Comparison of ENCODE assay signal across 22 cellular contexts in genomic region chr11:76624515-76625379, GRCh38. TPM values are rescaled to one million over a fixed set of nuclear protein-coding genes. Genes with fewer than 3 reads are reported as not detected.
DNase-seq lines count a peak whose midpoint lies in the region; ATAC-seq, FAIRE-seq and TF ChIP-seq lines count a peak whose summit lies in the region.
"Had no signal": no experiment of that assay in that cellular context is flagged by ENCODE, and none has a peak within 500 bp of the region (broad histone marks: within the 10 kb centered on the region; RNA-seq: fewer than 3 reads in every experiment).

No MANE protein-coding gene starts in this region.

- no peak overlapping the region for H3K14ac ChIP-seq in H1 (ENCODE audit: insufficient read length)

- H2AFZ ChIP-seq in GM23338 (no peak overlapping the region), H1 (ENCODE audit: low read length) (no peak overlapping the region)

- H3K4me3 ChIP-seq in CD8-positive, alpha-beta T cell (ENCODE audit: low read depth, low read length) = no peak overlapping the region
- H3K4me3 ChIP-seq in GM23338 = no peak overlapping the region
- no peak overlapping the region for H3K4me3 ChIP-seq in H1 (ENCODE audit: extremely low read depth in 1 of 4, insufficient read depth in 2 of 4, low read depth in 3 of 4, low read length in 4 of 4)
- H3K4me3 ChIP-seq in naive thymus-derived CD4-positive, alpha-beta T cell (ENCODE audit: low read length) = no peak overlapping the region
- H3K4me3 ChIP-seq: coronary artery, gastrocnemius medialis, SK-N-MC, skin epidermis had no signal

- no peak overlapping the region for H2BK20ac ChIP-seq in H1 (ENCODE audit: low read length)

- no peaks in the 10 kb centered on the region for H3K36me3 Mint-ChIP-seq in CD8-positive, alpha-beta T cell
- H3K36me3 Mint-ChIP-seq in GM23338 (ENCODE audit: low read depth) = no peaks in the 10 kb centered on the region
- H3K36me3 Mint-ChIP-seq in neural crest cell (ENCODE audit: low read depth) = no peaks in the 10 kb centered on the region
- peaks cover 0 to 17% (median 10%) of the 10 kb centered on the region in 5 donors for H3K36me3 Mint-ChIP-seq in naive thymus-derived CD4-positive, alpha-beta T cell

- no peaks in the 10 kb centered on the region for H3K9me3 Mint-ChIP-seq in CD8-positive, alpha-beta T cell
- peaks cover 4% of the 10 kb centered on the region; the same call in 2 of the 3 replicates for H3K9me3 Mint-ChIP-seq in GM23338
- peaks cover 4% of the 10 kb centered on the region for H3K9me3 Mint-ChIP-seq in neural crest cell
- peaks cover 4 to 14% (median 10%) of the 10 kb centered on the region in 11 donors for H3K9me3 Mint-ChIP-seq in naive thymus-derived CD4-positive, alpha-beta T cell

- H3K4ac ChIP-seq in H1 (replicated peaks; ENCODE audit: insufficient read length, low read depth, low read length) = no peak overlapping the region

- peak overlapping the region; percentile 14 for H3K27ac Mint-ChIP-seq in CD8-positive, alpha-beta T cell
- H3K27ac Mint-ChIP-seq in GM23338 (no peak overlapping the region), neural crest cell (ENCODE audit: unreplicated experiment) (peak overlapping the region; percentile 36)
- H3K27ac Mint-ChIP-seq in naive thymus-derived CD4-positive, alpha-beta T cell = no peak overlapping the region

- peak overlapping the region; percentile 42; the same call in 1 of the 2 replicates for H4K8ac ChIP-seq in H1 (ENCODE audit: extremely low read depth, insufficient read depth, low read length)

- H3K4me3 Mint-ChIP-seq in CD8-positive, alpha-beta T cell = no peak overlapping the region
- H3K4me3 Mint-ChIP-seq in GM23338 (no peak overlapping the region), neural crest cell (no peak overlapping the region)
- H3K4me3 Mint-ChIP-seq in naive thymus-derived CD4-positive, alpha-beta T cell = no peak overlapping the region

- CTCF ChIA-PET in CD8-positive, alpha-beta T cell (lab: Charles Lee) = no interaction called here
- CTCF ChIA-PET in H1 (lab: Charles Lee; ENCODE audit: partially characterized antibody) = interaction anchor here (0.7 to 1.8 kb wide), 4 partner anchors 27 to 467 kb away, joined by 3 to 7 read pairs (median 3); no protein-coding TSS in a partner anchor
- CTCF ChIA-PET in naive thymus-derived CD4-positive, alpha-beta T cell (lab: Charles Lee) = no interaction called here

- no peak for TF ChIP-seq RAD21 in H1 (IDR thresholded peaks at IDR 0.05 in 1 of 2, conservative IDR thresholded peaks at IDR 0.05 in 1 of 2; ENCODE audit: low read depth in 2 of 2, low read length in 2 of 2)

- H3K79me2 ChIP-seq in GM23338 (replicated peaks; ENCODE audit: insufficient read depth) = no peaks in the 10 kb centered on the region
- H3K79me2 ChIP-seq in H1 (ENCODE audit: control insufficient read depth in 1 of 2, insufficient read depth in 2 of 2, low read length in 2 of 2) = no peaks in the 10 kb centered on the region

- H3K56ac ChIP-seq in H1 (replicated peaks; ENCODE audit: insufficient read length, low read depth, low read length) = no peak overlapping the region

- TF ChIP-seq CTCF in CD8-positive, alpha-beta T cell (IDR thresholded peaks at IDR 0.05) = no peak
- no peak for TF ChIP-seq CTCF in GM23338 (conservative IDR thresholded peaks at IDR 0.05; ENCODE audit: low read depth in 2 of 2)
- no peak for TF ChIP-seq CTCF in H1 (IDR thresholded peaks at IDR 0.05; ENCODE audit: control extremely low read depth in 1 of 3, insufficient read depth in 1 of 3, low read depth in 1 of 3, low read length in 3 of 3)
- no peak for TF ChIP-seq CTCF in neural crest cell (conservative IDR thresholded peaks at IDR 0.05)

- H3K27me3 ChIP-seq in CD8-positive, alpha-beta T cell (ENCODE audit: insufficient read depth, low read length) = no peaks in the 10 kb centered on the region
- H3K27me3 ChIP-seq in GM23338 (ENCODE audit: insufficient read depth) (no peaks in the 10 kb centered on the region), H1 (replicated peaks in 1 of 4; ENCODE audit: control insufficient read depth in 3 of 4, extremely low read depth in 1 of 4, insufficient read depth in 3 of 4, low read length in 3 of 4) (no peaks in the 10 kb centered on the region)
- H3K27me3 ChIP-seq in naive thymus-derived CD4-positive, alpha-beta T cell (ENCODE audit: control insufficient read depth in 2 of 2, insufficient read depth in 2 of 2, low read length in 2 of 2) = no peaks in the 10 kb centered on the region
- H3K27me3 ChIP-seq: gastrocnemius medialis had no signal

- H2AK5ac ChIP-seq in H1 (ENCODE audit: low read depth, low read length) = no peak overlapping the region

- H3F3A ChIP-seq in GM23338 (replicated peaks; ENCODE audit: low read depth) = no peaks in the 10 kb centered on the region

- WGBS in H1 (ENCODE audit: extremely low coverage in 1 of 2, insufficient coverage in 1 of 2, insufficient read length in 1 of 2, insufficient replicate concordance in 2 of 2, low coverage in 1 of 2, low lambda C conversion rate in 2 of 2, missing lambda C conversion rate in 1 of 2), 2 experiments = 86% methylated on average over 15 of the region's 15 CpGs; no CpG with 5 or more reads in 1 of the 2 experiments

- intact Hi-C loops in CD8-positive, alpha-beta T cell (cut with DNase I, micrococcal nuclease) = no loop called here
- intact Hi-C loops in naive thymus-derived CD4-positive, alpha-beta T cell (cut with micrococcal nuclease) = loop anchor here in 1 of 2 donors (5.0 kb wide), 1 partner anchor 48 kb away; the partner anchor contains the start of gene LRRC32

- H3K4me1 ChIP-seq in CD8-positive, alpha-beta T cell (ENCODE audit: insufficient read depth, low read length) = peaks cover 13% of the 10 kb centered on the region
- H3K4me1 ChIP-seq in GM23338 (ENCODE audit: insufficient read depth) = no peaks in the 10 kb centered on the region
- no peaks in the 10 kb centered on the region for H3K4me1 ChIP-seq in H1 (replicated peaks in 1 of 4; ENCODE audit: control insufficient read depth in 3 of 4, insufficient read depth in 4 of 4, low read length in 3 of 4)
- H3K4me1 ChIP-seq in naive thymus-derived CD4-positive, alpha-beta T cell (ENCODE audit: control insufficient read depth in 2 of 2, insufficient read depth in 2 of 2, low read length in 2 of 2) = peaks cover 0 to 7% of the 10 kb centered on the region in 2 donors

- H3K23me2 ChIP-seq in H1 (ENCODE audit: low read depth, low read length) = no peaks in the 10 kb centered on the region

- no peak overlapping the region for H4K91ac ChIP-seq in H1 (replicated peaks; ENCODE audit: insufficient read length, low read length)

- H2BK15ac ChIP-seq in H1 (ENCODE audit: low read length) = no peak overlapping the region

- peak in 1 of 7 experiments; percentile 46 for DNase-seq in CD8-positive, alpha-beta T cell
- DNase-seq in GM23338 (ENCODE audit: low spot score) = no peak
- no peak for DNase-seq in H1 (ENCODE audit: low read depth in 1 of 2, low spot score in 2 of 2)
- DNase-seq in neural crest cell (ENCODE audit: low read depth, low spot score) = no peak
- no peak for DNase-seq in naive thymus-derived CD4-positive, alpha-beta T cell
- DNase-seq: activated CD4-positive, alpha-beta T cell treated with anti-CD3 and anti-CD28 coated beads for 1 hour; activated naive CD4-positive, alpha-beta T cell treated with Interleukin-2 at 50 U/mL for 16 hours; AML-193; gastrocnemius medialis; NCI-H1436 treated with DMSO at 0.1 percent for 48 hours; NCI-H2171; NCI-H82; stimulated activated CD4-positive, alpha-beta T cell treated with anti-CD3 and anti-CD28 coated beads, Interleukin-4, amount 100 ng/mL, for 4 hours; T1000 had no signal

- H3K79me1 ChIP-seq in H1 (ENCODE audit: low read depth, low read length) = no peaks in the 10 kb centered on the region

- no peak for FAIRE-seq in H1 (lab: Jason Lieb, UNC)
- FAIRE-seq: GM12892 had no signal

- H2BK5ac ChIP-seq in H1 (ENCODE audit: low read depth, low read length) = no peak overlapping the region

- no peaks in the 10 kb centered on the region for H4K20me1 ChIP-seq in GM23338 (replicated peaks; ENCODE audit: insufficient read depth)
- no peaks in the 10 kb centered on the region for H4K20me1 ChIP-seq in H1 (replicated peaks in 1 of 2; ENCODE audit: control insufficient read depth in 1 of 2, insufficient read depth in 2 of 2, low read length in 2 of 2)

- no peak for ATAC-seq in CD8-positive, alpha-beta T cell
- ATAC-seq in GM23338 (peak; percentile 43), GM21528 (IDR thresholded peaks at IDR 0.05; ENCODE audit: low FRiP score, unreplicated experiment) (no peak), HG03442 (IDR thresholded peaks at IDR 0.05; ENCODE audit: unreplicated experiment) (no peak), HG03378 (IDR thresholded peaks at IDR 0.05; ENCODE audit: unreplicated experiment) (no peak)
- no peak for ATAC-seq in naive thymus-derived CD4-positive, alpha-beta T cell
- ATAC-seq: gastrocnemius medialis; naive thymus-derived CD8-positive, alpha-beta T cell had no signal

- no peaks in the 10 kb centered on the region for H3K9me2 ChIP-seq in GM23338 (ENCODE audit: insufficient read depth)

- no peak overlapping the region for H3K9ac ChIP-seq in H1 (replicated peaks in 1 of 4; ENCODE audit: extremely low read depth in 1 of 4, low read depth in 3 of 4, low read length in 3 of 4)

- peak overlapping the region; percentile 31 for H2BK120ac ChIP-seq in H1 (replicated peaks; ENCODE audit: low read depth, low read length)

- TF ChIP-seq EP300 in H1 (IDR thresholded peaks at IDR 0.05; ENCODE audit: borderline replicate concordance in 1 of 2, low read depth in 2 of 2, low read length in 2 of 2) = no peak

- no peak for TF ChIP-seq POLR2A in H1 (IDR thresholded peaks at IDR 0.05; ENCODE audit: control extremely low read depth in 1 of 2, low read depth in 2 of 2, low read length in 2 of 2)

- H3K18ac ChIP-seq in H1 (ENCODE audit: extremely low read depth, low read length) = no peak overlapping the region; the same call in 1 of the 2 replicates

- POLR2A ChIA-PET in CD8-positive, alpha-beta T cell (lab: Charles Lee) = no interaction called here
- POLR2A ChIA-PET in H1 (lab: Charles Lee; ENCODE audit: partially characterized antibody) = no interaction called here
- POLR2A ChIA-PET in naive thymus-derived CD4-positive, alpha-beta T cell (lab: Charles Lee) = no interaction called here

- H3K23ac ChIP-seq in H1 (ENCODE audit: insufficient read length) = no peak overlapping the region

- H2BK12ac ChIP-seq in H1 (ENCODE audit: low read depth, low read length) = no peak overlapping the region

- no peak overlapping the region for H3K4me2 ChIP-seq in GM23338
- no peak overlapping the region for H3K4me2 ChIP-seq in H1 (ENCODE audit: insufficient read depth in 1 of 2, low read depth in 2 of 2, low read length in 2 of 2)

- H3K27ac ChIP-seq in CD8-positive, alpha-beta T cell (ENCODE audit: low read depth, low read length) = no peak overlapping the region
- H3K27ac ChIP-seq in GM23338 (ENCODE audit: low read depth) = no peak overlapping the region
- no peak overlapping the region for H3K27ac ChIP-seq in H1 (ENCODE audit: low read depth, low read length)
- no peak overlapping the region for H3K27ac ChIP-seq in naive thymus-derived CD4-positive, alpha-beta T cell (ENCODE audit: low read depth, low read length)
- H3K27ac ChIP-seq: gastrocnemius medialis, SK-N-MC had no signal

- H3K36me3 ChIP-seq in CD8-positive, alpha-beta T cell (ENCODE audit: insufficient read depth, low read length) = no peaks in the 10 kb centered on the region
- H3K36me3 ChIP-seq in GM23338 (ENCODE audit: insufficient read depth) = no peaks in the 10 kb centered on the region
- H3K36me3 ChIP-seq in H1 (ENCODE audit: control insufficient read depth in 2 of 4, insufficient read depth in 4 of 4, low read length in 3 of 4) = no peaks in the 10 kb centered on the region
- H3K36me3 ChIP-seq in naive thymus-derived CD4-positive, alpha-beta T cell (ENCODE audit: control insufficient read depth in 2 of 3, insufficient read depth in 3 of 3, low read length in 3 of 3) = no peaks in the 10 kb centered on the region
- H3K36me3 ChIP-seq: gastrocnemius medialis had no signal

- no peaks in the 10 kb centered on the region for H3K27me3 Mint-ChIP-seq in CD8-positive, alpha-beta T cell (ENCODE audit: low read depth)
- H3K27me3 Mint-ChIP-seq in GM23338 (ENCODE audit: insufficient read depth, low read depth, poor library complexity) (peaks cover 11% of the 10 kb centered on the region), neural crest cell (ENCODE audit: low read depth) (no peaks in the 10 kb centered on the region)
- H3K27me3 Mint-ChIP-seq in naive thymus-derived CD4-positive, alpha-beta T cell = peaks cover 0 to 14% (median 6%) of the 10 kb centered on the region in 5 donors

- H3K9me3 ChIP-seq in CD8-positive, alpha-beta T cell (ENCODE audit: low read length) = no peaks in the 10 kb centered on the region
- no peaks in the 10 kb centered on the region for H3K9me3 ChIP-seq in H1 (ENCODE audit: insufficient read depth in 2 of 2, low read depth in 1 of 2, low read length in 1 of 2)
- H3K9me3 ChIP-seq in naive thymus-derived CD4-positive, alpha-beta T cell (ENCODE audit: control insufficient read depth in 2 of 3, low read length in 3 of 3) = peaks cover 0 to 3% (median 0%) of the 10 kb centered on the region in 3 experiments

- peaks cover 18% of the 10 kb centered on the region for H3K4me1 Mint-ChIP-seq in CD8-positive, alpha-beta T cell (ENCODE audit: low read depth)
- H3K4me1 Mint-ChIP-seq in GM23338 (peaks cover 8% of the 10 kb centered on the region; the same call in 2 of the 3 replicates), neural crest cell (peaks cover 7% of the 10 kb centered on the region)
- H3K4me1 Mint-ChIP-seq in naive thymus-derived CD4-positive, alpha-beta T cell = peaks cover 0 to 36% (median 4%) of the 10 kb centered on the region in 7 donors

- no peak overlapping the region for H4K5ac ChIP-seq in H1 (ENCODE audit: insufficient read length, low read depth, low read length)

RNA-seq across cellular contexts. Expression of gene LRRC32, which starts 45.8 kb away (rescaled TPM):
- under 1 TPM; 0.31 to 0.68 TPM for total RNA-seq in CD8-positive, alpha-beta T cell
- total RNA-seq in GM23338 (2014; rRNA removed; shearing (Covaris generic)) = 0.42 and 0.89 TPM in 2 replicates
- polyA plus RNA-seq in GM23338 (2016; fragmentation: Nextera tagmentation; extraction: Ambion mirVana) = 0.52 and 0.58 TPM in 2 replicates
- total RNA-seq in H1 (2021; fragmentation: NEBNext Ultra II Directional; extraction: Animal tissue kit (Norgen Biotek cat#: 25700)) = 0.44 and 0.99 TPM in 2 replicates
- polyA plus RNA-seq in H1 (2011; rRNA removed) = 1.9 and 2.0 TPM in 2 replicates
- 1.0 TPM for polyA plus RNA-seq in H1 (2011; cell fraction: cytosol; rRNA removed)
- polyA plus RNA-seq in H1 (2011; cell fraction: nucleus; rRNA removed) = 0.88 TPM
- 1.0 to 3.3 TPM (median 1.7 TPM) in 4 replicates for polyA plus RNA-seq in H1 (2012, experiment 1 of 2)
- 1.0 TPM for polyA plus RNA-seq in H1 (2012, experiment 2 of 2)
- polyA plus RNA-seq in H1 (2013, experiment 1 of 2) = 1.1 TPM
- 1.2 TPM for polyA plus RNA-seq in H1 (2013, experiment 2 of 2)
- 0.95 and 1.2 TPM in 2 replicates for polyA minus RNA-seq in H1 (2011; rRNA and poly(A)+ RNA removed)
- 1.2 TPM for polyA minus RNA-seq in H1 (2011; cell fraction: cytosol; rRNA and poly(A)+ RNA removed)
- polyA minus RNA-seq in H1 (2011; cell fraction: nucleus; rRNA and poly(A)+ RNA removed) = 0.50 TPM
- total RNA-seq in neural crest cell = 0.61 and 0.77 TPM in 2 replicates
- total RNA-seq in naive thymus-derived CD4-positive, alpha-beta T cell = 1 to 10 TPM in 1 of 5 experiments, under 1 TPM in 3, not detected in 1; 0.08 to 4.5 (median 0.61) TPM
- not detected for polyA plus RNA-seq in naive thymus-derived CD4-positive, alpha-beta T cell
- polyA plus RNA-seq: naive thymus-derived CD8-positive, alpha-beta T cell had no signal

Comparison
In these comparisons a context has a peak if more than half of its experiments do, and no peak if none do; other contexts are left out.
1. H3K27ac Mint-ChIP-seq: peak in CD8-positive, alpha-beta T cell (single experiment) and neural crest cell (single experiment); none in GM23338 (single experiment) and naive thymus-derived CD4-positive, alpha-beta T cell (0 of 9).